In the genomic region with DNA sequence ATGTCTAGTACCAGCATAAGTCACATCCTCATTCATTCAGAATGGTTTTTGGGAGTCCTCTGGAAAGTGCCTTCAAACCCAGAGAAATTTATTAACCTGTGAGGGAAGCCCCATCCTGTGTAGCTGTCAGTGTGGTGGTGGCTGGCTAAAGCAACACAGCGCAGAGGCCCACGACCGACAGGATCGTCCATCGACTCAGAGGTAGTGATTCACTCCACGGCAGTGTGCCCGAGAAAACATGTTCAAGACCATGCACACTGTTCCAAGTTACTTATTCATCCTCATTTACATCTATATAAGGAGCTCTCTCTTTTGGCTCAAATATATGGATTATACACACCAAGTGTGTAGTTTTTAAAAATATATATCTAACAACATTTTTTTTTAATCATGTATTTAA, we compare ENCODE assay signal across 24 cellular contexts.
"Had no signal": no experiment of that assay in that cellular context is flagged by ENCODE, and none has a peak within 500 bp of the region (broad histone marks: within the 10 kb centered on the region; RNA-seq: fewer than 3 reads in every experiment).

No MANE protein-coding gene starts in this region.

- H3K27me3 ChIP-seq: breast epithelium, left lung, sigmoid colon, upper lobe of right lung had no signal

- H3K4me1 ChIP-seq: breast epithelium, left lung, upper lobe of right lung had no signal

- H3K27me3 Mint-ChIP-seq: activated B cell treated with CpG ODN at 0.5 μM for 24 hours; activated CD4-positive, alpha-beta memory T cell treated with anti-CD3 and anti-CD28 coated beads, Interleukin-2, amount 10 ng/mL, durations not matched to agents 7 days and 5 days; activated CD4-positive, alpha-beta T cell treated with anti-CD3 and anti-CD28 coated beads for 36 hours; activated naive CD8-positive, alpha-beta T cell treated with anti-CD3 and anti-CD28 coated beads, Interleukin-2, amount 10 ng/mL, durations not matched to agents 7 days and 5 days; central memory CD8-positive, alpha-beta T cell; naive thymus-derived CD4-positive, alpha-beta T cell had no signal

- H3K27ac ChIP-seq: breast epithelium, left lung, sigmoid colon, upper lobe of right lung had no signal

- H3K4me3 ChIP-seq: breast epithelium, left lung, lung, sigmoid colon, upper lobe of right lung had no signal

- H3K36me3 ChIP-seq: breast epithelium had no signal

- H3K27ac Mint-ChIP-seq: activated B cell treated with CpG ODN at 0.5 μM for 24 hours; activated CD4-positive, alpha-beta memory T cell treated with anti-CD3 and anti-CD28 coated beads, Interleukin-2, amount 10 ng/mL, durations not matched to agents 7 days and 5 days; activated CD4-positive, alpha-beta T cell treated with anti-CD3 and anti-CD28 coated beads for 36 hours; activated naive CD4-positive, alpha-beta T cell treated with anti-CD3 and anti-CD28 coated beads for 36 hours; activated naive CD8-positive, alpha-beta T cell treated with anti-CD3 and anti-CD28 coated beads, Interleukin-2, amount 10 ng/mL, durations not matched to agents 7 days and 5 days; activated T-cell treated with anti-CD3 and anti-CD28 coated beads, Interleukin-2, amount 50 U/mL, for 72 hours had no signal

- ATAC-seq: activated CD4-positive, alpha-beta T cell treated with anti-CD3 and anti-CD28 coated beads for 36 hours; activated T-cell treated with anti-CD3 and anti-CD28 coated beads, Interleukin-2, amount 50 U/mL, for 72 hours; esophagus mucosa; left lung; naive thymus-derived CD4-positive, alpha-beta T cell; upper lobe of right lung had no signal

- DNase-seq: activated B cell treated with CpG ODN at 0.5 μM for 24 hours; activated CD4-positive, alpha-beta memory T cell treated with anti-CD3 and anti-CD28 coated beads, Interleukin-2, amount 10 ng/mL, durations not matched to agents 7 days and 5 days; activated CD4-positive, alpha-beta T cell treated with anti-CD3 and anti-CD28 coated beads for 36 hours; activated effector memory CD4-positive, alpha-beta T cell treated with Interleukin-2 at 50 U/mL for 16 hours; activated naive CD4-positive, alpha-beta T cell treated with anti-CD3 and anti-CD28 coated beads for 36 hours; activated naive CD8-positive, alpha-beta T cell treated with anti-CD3 and anti-CD28 coated beads, Interleukin-2, amount 10 ng/mL, durations not matched to agents 7 days and 5 days; activated T-cell treated with anti-CD3 and anti-CD28 coated beads, Interleukin-2, amount 50 U/mL, for 72 hours; amygdala; effector memory CD4-positive, alpha-beta T cell; foreskin fibroblast; kidney glomerular epithelial cell; left lung; naive thymus-derived CD4-positive, alpha-beta T cell; sigmoid colon; stimulated activated CD4-positive, alpha-beta T cell treated with anti-CD3 and anti-CD28 coated beads, Interleukin-2, amount 100 ng/mL, for 48 hours; stimulated activated CD8-positive, alpha-beta memory T cell treated with anti-CD3 and anti-CD28 coated beads, Interleukin-4, amount 100 ng/mL, for 48 hours; stimulated activated naive CD4-positive, alpha-beta T cell; T1000; upper lobe of right lung had no signal

- H3K4me1 Mint-ChIP-seq: activated B cell treated with CpG ODN at 0.5 μM for 24 hours; central memory CD8-positive, alpha-beta T cell had no signal

- H3K9me3 Mint-ChIP-seq: activated B cell treated with CpG ODN at 0.5 μM for 24 hours; activated CD4-positive, alpha-beta memory T cell treated with anti-CD3 and anti-CD28 coated beads, Interleukin-2, amount 10 ng/mL, durations not matched to agents 7 days and 5 days; activated naive CD4-positive, alpha-beta T cell treated with anti-CD3 and anti-CD28 coated beads for 36 hours; activated naive CD8-positive, alpha-beta T cell treated with anti-CD3 and anti-CD28 coated beads, Interleukin-2, amount 10 ng/mL, durations not matched to agents 7 days and 5 days; activated T-cell treated with anti-CD3 and anti-CD28 coated beads, Interleukin-2, amount 50 U/mL, for 72 hours; central memory CD8-positive, alpha-beta T cell; naive thymus-derived CD4-positive, alpha-beta T cell; neural crest cell had no signal

- H3K9me3 ChIP-seq: breast epithelium, left lung, sigmoid colon, upper lobe of right lung had no signal

- H3K4me3 Mint-ChIP-seq: activated B cell treated with CpG ODN at 0.5 μM for 24 hours; activated CD4-positive, alpha-beta memory T cell treated with anti-CD3 and anti-CD28 coated beads, Interleukin-2, amount 10 ng/mL, durations not matched to agents 7 days and 5 days; activated CD4-positive, alpha-beta T cell treated with anti-CD3 and anti-CD28 coated beads for 36 hours; activated naive CD4-positive, alpha-beta T cell treated with anti-CD3 and anti-CD28 coated beads for 36 hours; activated naive CD8-positive, alpha-beta T cell treated with anti-CD3 and anti-CD28 coated beads, Interleukin-2, amount 10 ng/mL, durations not matched to agents 7 days and 5 days; activated T-cell treated with anti-CD3 and anti-CD28 coated beads, Interleukin-2, amount 50 U/mL, for 72 hours; central memory CD8-positive, alpha-beta T cell; naive thymus-derived CD4-positive, alpha-beta T cell; neural crest cell had no signal
